ENCODE assay signal across 1 cellular context in genomic region chr11:34049058-34049457, GRCh38.
A peak's percentile ranks its signal among the peaks of the same experiment; 100 is the strongest.
TF ChIP-seq lines count a peak whose summit lies in the region.

No MANE protein-coding gene starts in this region.

TF ChIP-seq in K562, 482 proteins besides CTCF, POLR2A, EP300 and RAD21:
- TF ChIP-seq HLTF (IDR thresholded peaks at IDR 0.05) (no peak), CBFA2T2 (conservative IDR thresholded peaks at IDR 0.05) (peak; percentile 26; the same call in 1 of the 2 replicates), RFX5 (IDR thresholded peaks at IDR 0.05; ENCODE audit: low read depth, low read length) (no peak), DEAF1 (CRISPR knock-in tag; IDR thresholded peaks at IDR 0.05) (no peak), USF1 (CRISPR knock-in tag; IDR thresholded peaks at IDR 0.05) (peak; percentile 66), TOE1 (IDR thresholded peaks at IDR 0.05; ENCODE audit: borderline replicate concordance) (peak; percentile 94), TOE1 (CRISPR knock-in tag; IDR thresholded peaks at IDR 0.05; ENCODE audit: borderline replicate concordance, low read depth) (no peak), ZNF586 (CRISPR knock-in tag; conservative IDR thresholded peaks at IDR 0.05) (no peak), SMAD2 (IDR thresholded peaks at IDR 0.05; ENCODE audit: low read depth, low read length) (no peak), PTRF (tag; IDR thresholded peaks at IDR 0.05) (no peak), ZFX (CRISPR knock-in tag; IDR thresholded peaks at IDR 0.05) (no peak), SRSF1 (IDR thresholded peaks at IDR 0.05; ENCODE audit: low read depth, low read length) (no peak), FOXK1 (CRISPR knock-in tag; IDR thresholded peaks at IDR 0.05; ENCODE audit: borderline replicate concordance) (no peak), CHD7 (IDR thresholded peaks at IDR 0.05; ENCODE audit: low read depth, low read length) (no peak), FOXP1 (CRISPR knock-in tag; IDR thresholded peaks at IDR 0.05) (no peak), ZNF695 (CRISPR knock-in tag; IDR thresholded peaks at IDR 0.05) (no peak), SMARCC2 (IDR thresholded peaks at IDR 0.05; ENCODE audit: low read depth) (no peak), TFE3 (CRISPR knock-in tag; IDR thresholded peaks at IDR 0.05) (peak; percentile 97), RCOR1 (IDR thresholded peaks at IDR 0.05; ENCODE audit: borderline replicate concordance in 1 of 2, low read depth in 2 of 2, low read length in 2 of 2) (peak in 1 of 2 experiments; percentile 23; a peak in 1 of 4 replicates), PRPF4 (IDR thresholded peaks at IDR 0.05; ENCODE audit: insufficient read depth, low read depth, low read length, poor library complexity, severe bottlenecking) (no peak), PREB (CRISPR knock-in tag; IDR thresholded peaks at IDR 0.05) (no peak), YY1 (IDR thresholded peaks at IDR 0.05; ENCODE audit: borderline replicate concordance in 1 of 3, control insufficient read depth in 1 of 3, extremely low read depth in 1 of 3, insufficient read depth in 3 of 3, insufficient read length in 1 of 3, insufficient replicate concordance in 2 of 3, low read depth in 1 of 3, low read length in 2 of 3) (no peak), ZNF133 (CRISPR knock-in tag; IDR thresholded peaks at IDR 0.05) (no peak), ZNF778 (CRISPR knock-in tag; IDR thresholded peaks at IDR 0.05) (no peak), ZNF212 (CRISPR knock-in tag; IDR thresholded peaks at IDR 0.05) (no peak), ZZZ3 (IDR thresholded peaks at IDR 0.05) (no peak), RAD51 (IDR thresholded peaks at IDR 0.05; ENCODE audit: borderline replicate concordance, low read depth) (peak; percentile 86), KAT7 (CRISPR knock-in tag; IDR thresholded peaks at IDR 0.05; ENCODE audit: borderline replicate concordance) (no peak)
